ENCODE assay signal across 1 cellular context in genomic region chr4:23839279-23839678, GRCh38.
TF ChIP-seq lines count a peak whose summit lies in the region.

No MANE protein-coding gene starts in this region.

TF ChIP-seq in GM23338, 12 proteins besides CTCF, POLR2A, EP300 and RAD21 (continued from another document):
- no peak for TF ChIP-seq ZNF462 (CRISPR knock-in tag; IDR thresholded peaks at IDR 0.05)
